In the genomic region with DNA sequence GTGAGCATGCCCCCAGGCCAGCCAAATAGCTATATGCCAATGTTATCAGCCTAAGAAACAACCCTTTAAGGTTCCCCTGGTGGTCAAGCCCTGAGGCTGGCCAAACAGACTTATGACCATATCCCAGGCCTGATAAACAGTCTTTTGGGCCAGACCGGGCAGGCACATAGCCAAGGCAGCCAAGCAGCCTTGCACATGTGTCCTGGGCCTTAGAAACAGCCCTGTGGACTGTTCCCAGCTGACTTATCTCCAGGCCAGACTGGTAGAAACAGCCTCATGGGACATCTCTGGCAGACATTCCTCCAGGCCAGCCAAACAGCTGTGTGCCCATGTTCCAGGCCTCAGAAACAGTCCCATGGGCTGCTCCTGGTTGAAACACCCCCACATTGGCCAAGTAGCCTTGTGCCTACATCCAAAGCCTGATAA, we compare ENCODE assay signal across 27 cellular contexts.
A peak's percentile ranks its signal among the peaks of the same experiment; 100 is the strongest.
DNase-seq lines count a peak whose midpoint lies in the region; TF ChIP-seq lines count a peak whose summit lies in the region.
"Had no signal": no experiment of that assay in that cellular context is flagged by ENCODE, and none has a peak within 500 bp of the region (broad histone marks: within the 10 kb centered on the region; RNA-seq: fewer than 3 reads in every experiment).

No MANE protein-coding gene starts in this region.

- H3K27ac ChIP-seq in tibial artery = peak overlapping the region; percentile 72 to 81
- H3K27ac ChIP-seq: left lung, neural progenitor cell, sigmoid colon, tibial nerve had no signal

- CTCF ChIA-PET in activated CD4-positive, alpha-beta memory T cell treated with anti-CD3 and anti-CD28 coated beads for 36 hours (lab: Charles Lee) = no interaction called here

- no peaks in the 10 kb centered on the region for H3K9me3 Mint-ChIP-seq in activated CD4-positive, alpha-beta memory T cell treated with anti-CD3 and anti-CD28 coated beads for 36 hours
- H3K9me3 Mint-ChIP-seq: endodermal cell; neural progenitor cell; T-helper 2 cell treated with Interferon-gamma antibody and Interleukin-4, amounts not matched to agents 5 μg/mL and 100 μg/mL, for 36 hours had no signal

- H3K4me1 ChIP-seq in tibial artery = peaks cover 0 to 19% (median 3%) of the 10 kb centered on the region in 4 donors
- H3K4me1 ChIP-seq: HAP-1, left lung, neural progenitor cell, sigmoid colon, tibial nerve had no signal

- H3K4me1 Mint-ChIP-seq in activated CD4-positive, alpha-beta memory T cell treated with anti-CD3 and anti-CD28 coated beads for 36 hours (ENCODE audit: low read depth) = no peaks in the 10 kb centered on the region
- H3K4me1 Mint-ChIP-seq: endodermal cell had no signal

- intact Hi-C loops in tibial artery (cut with DNase I; ENCODE audit: low total_unique reads) = no loop called here
- intact Hi-C loops in activated CD4-positive, alpha-beta memory T cell treated with anti-CD3 and anti-CD28 coated beads for 36 hours (cut with micrococcal nuclease) = no loop called here

- H3K4me3 Mint-ChIP-seq in activated CD4-positive, alpha-beta memory T cell treated with anti-CD3 and anti-CD28 coated beads for 36 hours = no peak overlapping the region
- H3K4me3 Mint-ChIP-seq: endodermal cell; neural progenitor cell; T-helper 2 cell treated with Interferon-gamma antibody and Interleukin-4, amounts not matched to agents 5 μg/mL and 100 μg/mL, for 36 hours had no signal

- POLR2A ChIA-PET in activated CD4-positive, alpha-beta memory T cell treated with anti-CD3 and anti-CD28 coated beads for 36 hours (lab: Charles Lee) = no interaction called here

- no peaks in the 10 kb centered on the region for H3K27me3 Mint-ChIP-seq in activated CD4-positive, alpha-beta memory T cell treated with anti-CD3 and anti-CD28 coated beads for 36 hours

- DNase-seq in NCI-H446 treated with DMSO at 0.1 percent for 48 hours (lab: John Stamatoyannopoulos, UW) (peak; percentile 9), fibroblast of gingiva (ENCODE audit: low read depth) (peak; percentile 34), iPS-NIHi7 (ENCODE audit: extremely low spot score) (peak; percentile 8), tibial artery (peak; percentile 88 to 96), NCI-H526 treated with DMSO at 0.1 percent for 48 hours (lab: John Stamatoyannopoulos, UW) (no peak)
- no peak for DNase-seq in activated CD4-positive, CD25-positive, alpha-beta regulatory T cell (lab: John Stamatoyannopoulos, UW)
- DNase-seq in activated CD4-positive, alpha-beta memory T cell treated with anti-CD3 and anti-CD28 coated beads for 36 hours = no peak
- DNase-seq: activated CD4-positive, alpha-beta T cell treated with anti-CD3 and anti-CD28 coated beads for 48 hours; activated effector memory CD4-positive, alpha-beta T cell treated with Interleukin-2 at 50 U/mL for 16 hours; anterior cingulate cortex; C1 segment of cervical spinal cord; cortex of kidney; endodermal cell; GDM1; KG1; MM.1S; NCI-H1930; NCI-H524 treated with DMSO at 0.1 percent for 48 hours; SIG-M5; sigmoid colon; stimulated activated CD4-positive, alpha-beta T cell treated with anti-CD3 and anti-CD28 coated beads, Interleukin-4, amount 100 ng/mL, for 24 hours had no signal

- H3K27ac Mint-ChIP-seq in activated CD4-positive, alpha-beta memory T cell treated with anti-CD3 and anti-CD28 coated beads for 36 hours = no peak overlapping the region
- H3K27ac Mint-ChIP-seq: activated naive CD4-positive, alpha-beta T cell treated with anti-CD3 and anti-CD28 coated beads, Interleukin-2, amount 50 U/mL, for 72 hours; endodermal cell; neural progenitor cell; T-helper 2 cell treated with Interferon-gamma antibody and Interleukin-4, amounts not matched to agents 5 μg/mL and 100 μg/mL, for 36 hours had no signal

- H3K36me3 Mint-ChIP-seq in activated CD4-positive, alpha-beta memory T cell treated with anti-CD3 and anti-CD28 coated beads for 36 hours = no peaks in the 10 kb centered on the region
- H3K36me3 Mint-ChIP-seq: activated naive CD4-positive, alpha-beta T cell treated with anti-CD3 and anti-CD28 coated beads, Interleukin-2, amount 50 U/mL, for 72 hours; neural progenitor cell had no signal

- H3K27me3 ChIP-seq in tibial artery = no peaks in the 10 kb centered on the region
- H3K27me3 ChIP-seq: left lung, neural progenitor cell, sigmoid colon, tibial nerve had no signal

- no peak overlapping the region for H3K4me3 ChIP-seq in tibial artery
- H3K4me3 ChIP-seq: HAP-1, left lung, neural progenitor cell, sigmoid colon, tibial nerve had no signal

- H3K36me3 ChIP-seq in tibial artery = no peaks in the 10 kb centered on the region
- H3K36me3 ChIP-seq: HAP-1, left lung, neural progenitor cell, sigmoid colon, tibial nerve had no signal

- peak; percentile 36 to 55 for TF ChIP-seq CTCF in tibial artery (IDR thresholded peaks at IDR 0.05)

- no peaks in the 10 kb centered on the region for H3K9me3 ChIP-seq in tibial artery
- H3K9me3 ChIP-seq: HAP-1, left lung, sigmoid colon, tibial nerve had no signal

Comparison
In these comparisons a context has a peak if more than half of its experiments do, and no peak if none do; other contexts are left out.
1. DNase-seq: peak in NCI-H446 treated with DMSO at 0.1 percent for 48 hours (single experiment), fibroblast of gingiva (single experiment), iPS-NIHi7 (single experiment) and tibial artery (2 of 2); none in activated CD4-positive, CD25-positive, alpha-beta regulatory T cell (0 of 4), activated CD4-positive, alpha-beta memory T cell treated with anti-CD3 and anti-CD28 coated beads for 36 hours (single experiment) and NCI-H526 treated with DMSO at 0.1 percent for 48 hours (single experiment).